In the genomic region with DNA sequence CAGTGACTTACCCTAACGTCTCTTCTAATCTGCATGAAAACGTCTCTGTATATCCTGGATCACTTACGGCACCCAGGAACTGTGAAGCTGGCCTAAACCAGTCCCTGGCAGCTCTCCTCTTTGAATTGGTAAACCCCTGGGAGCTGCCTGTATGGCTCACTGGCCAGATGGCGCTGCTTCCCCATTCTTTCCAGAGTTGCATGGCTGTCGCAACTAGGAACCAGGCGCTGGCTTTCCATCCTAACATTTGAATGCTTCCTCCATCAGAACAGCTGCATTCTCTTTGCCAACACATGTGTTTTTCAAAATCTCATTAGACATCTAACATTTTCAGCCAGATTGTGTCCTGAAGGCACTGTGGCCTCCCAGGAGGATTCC, we compare ENCODE assay signal across 8 cellular contexts. TPM values are rescaled to one million over a fixed set of nuclear protein-coding genes. Genes with fewer than 3 reads are reported as not detected.
DNase-seq lines count a peak whose midpoint lies in the region; ATAC-seq and TF ChIP-seq lines count a peak whose summit lies in the region.

No MANE protein-coding gene starts in this region.

- no peak overlapping the region for H2BK15ac ChIP-seq in mesenchymal stem cell (ENCODE audit: low read depth, poor library complexity, severe bottlenecking)

- peak overlapping the region in 1 of 2 experiments; percentile 11 for H3K4me3 ChIP-seq in mesenchymal stem cell (ENCODE audit: insufficient read depth in 1 of 2, low read depth in 1 of 2, low read length in 2 of 2)

- H4K8ac ChIP-seq in mesenchymal stem cell (ENCODE audit: low read length) = no peak overlapping the region

- H3K4me2 ChIP-seq in mesenchymal stem cell (ENCODE audit: low read length, poor library complexity, severe bottlenecking) = no peak overlapping the region

- H3K23ac ChIP-seq in mesenchymal stem cell (ENCODE audit: low read length in 2 of 2) = no peak overlapping the region

- H2BK5ac ChIP-seq in mesenchymal stem cell (ENCODE audit: low read depth, low read length, poor library complexity, severe bottlenecking) = no peak overlapping the region

- H3K36me3 ChIP-seq in mesenchymal stem cell (ENCODE audit: control insufficient read depth in 1 of 2, insufficient read depth in 2 of 2, low read depth in 1 of 2, low read length in 2 of 2) = peaks cover 0 to 3% of the 10 kb centered on the region in 2 experiments

- H3K9ac ChIP-seq in mesenchymal stem cell (ENCODE audit: low read length) = peak overlapping the region; percentile 81

- TF ChIP-seq CTCF in C4-2B (conservative IDR thresholded peaks at IDR 0.05) (peak; percentile 21), activated B cell treated with CpG ODN at 0.5 μM for 24 hours (IDR thresholded peaks at IDR 0.05) (no peak)

- H3K4me1 Mint-ChIP-seq in activated B cell treated with CpG ODN at 0.5 μM for 24 hours = peaks cover 61% of the 10 kb centered on the region
- peaks cover 0 to 16% (median 2%) of the 10 kb centered on the region in 3 donors for H3K4me1 Mint-ChIP-seq in T-cell

- no peaks in the 10 kb centered on the region for H3K27me3 Mint-ChIP-seq in activated B cell treated with CpG ODN at 0.5 μM for 24 hours
- H3K27me3 Mint-ChIP-seq in T-cell = peaks cover 5 to 6% of the 10 kb centered on the region in 2 donors

- H4K91ac ChIP-seq in mesenchymal stem cell (ENCODE audit: low read length) = no peak overlapping the region

- POLR2A ChIA-PET in activated B cell treated with CpG ODN at 0.5 μM for 24 hours (lab: Charles Lee) (interaction anchor here (0.9 to 1.4 kb wide), 3 partner anchors 297 to 1728 kb away, joined by 3 to 7 read pairs (median 3); a partner anchor contains a TSS), T-cell (lab: Charles Lee) (no interaction called here)

- DNase-seq in NCI-H1105 (lab: John Stamatoyannopoulos, UW) = peak; percentile 70
- no peak for DNase-seq in activated B cell treated with CpG ODN at 0.5 μM for 24 hours
- no peak for DNase-seq in mesenchymal stem cell
- no peak for DNase-seq in NOMO-1 treated with dmso at 0.1 percent for 144 hours (lab: John Stamatoyannopoulos, UW; ENCODE audit: unreplicated experiment)
- DNase-seq in T-cell = no peak

- peak overlapping the region; percentile 83 for H3K4me3 Mint-ChIP-seq in activated B cell treated with CpG ODN at 0.5 μM for 24 hours
- no peak overlapping the region for H3K4me3 Mint-ChIP-seq in T-cell

- H3K9me3 ChIP-seq in mesenchymal stem cell (ENCODE audit: control insufficient read depth, low read length) = no peaks in the 10 kb centered on the region

- CTCF ChIA-PET in activated B cell treated with CpG ODN at 0.5 μM for 24 hours (lab: Charles Lee) (interaction anchor here (0.8 kb wide), 1 partner anchor 52 kb away, joined by 3 read pairs; no protein-coding TSS in a partner anchor), T-cell (lab: Charles Lee) (no interaction called here)

- H2BK120ac ChIP-seq in mesenchymal stem cell (ENCODE audit: low read depth, low read length) = no peak overlapping the region

- WGBS in mesenchymal stem cell = 75% methylated on average over 6 of the region's 6 CpGs

- peak; percentile 11 for ATAC-seq in GM21576 (IDR thresholded peaks at IDR 0.05; ENCODE audit: unreplicated experiment)
- no peak for ATAC-seq in activated B cell treated with CpG ODN at 0.5 μM for 24 hours (ENCODE audit: low read depth)
- no peak for ATAC-seq in GM18520 (IDR thresholded peaks at IDR 0.05; ENCODE audit: unreplicated experiment)
- ATAC-seq in T-cell (replicated peaks in 1 of 4) = no peak

- H3K79me1 ChIP-seq in mesenchymal stem cell (replicated peaks; ENCODE audit: low read length, poor library complexity, severe bottlenecking) = no peaks in the 10 kb centered on the region

- H2BK12ac ChIP-seq in mesenchymal stem cell (ENCODE audit: low read length in 2 of 2) = no peak overlapping the region

- no peak overlapping the region for H3K14ac ChIP-seq in mesenchymal stem cell (ENCODE audit: low read length in 2 of 2)

- H3K27ac Mint-ChIP-seq in activated B cell treated with CpG ODN at 0.5 μM for 24 hours (peak overlapping the region; percentile 78), T-cell (no peak overlapping the region)

- no peak overlapping the region for H3K4ac ChIP-seq in mesenchymal stem cell (ENCODE audit: low read depth in 1 of 2, low read length in 2 of 2)

- H3K27ac ChIP-seq in C4-2B = no peak overlapping the region
- H3K27ac ChIP-seq in mesenchymal stem cell (ENCODE audit: low read length, poor library complexity, severe bottlenecking) = no peak overlapping the region

- H3K4me1 ChIP-seq in mesenchymal stem cell (ENCODE audit: control insufficient read depth, insufficient read depth, low read depth, low read length) = peaks cover 7% of the 10 kb centered on the region

- no peaks in the 10 kb centered on the region for H3K27me3 ChIP-seq in mesenchymal stem cell (ENCODE audit: control insufficient read depth in 1 of 2, insufficient read depth in 1 of 2, low read length in 2 of 2)

- no peak overlapping the region for H3K18ac ChIP-seq in mesenchymal stem cell (ENCODE audit: low read depth in 1 of 2, low read length in 2 of 2)

- no peak overlapping the region for H2AFZ ChIP-seq in mesenchymal stem cell (ENCODE audit: low read depth, low read length)

- intact Hi-C loops in activated B cell treated with CpG ODN at 0.5 μM for 24 hours (cut with micrococcal nuclease) = loop anchor here (5.0 to 10.0 kb wide), 2 partner anchors 299 to 1801 kb away; a partner anchor contains a TSS

- H3K36me3 Mint-ChIP-seq in activated B cell treated with CpG ODN at 0.5 μM for 24 hours (ENCODE audit: low read depth) = no peaks in the 10 kb centered on the region
- no peaks in the 10 kb centered on the region for H3K36me3 Mint-ChIP-seq in T-cell

- H2AK5ac ChIP-seq in mesenchymal stem cell (ENCODE audit: low read length, severe bottlenecking) = no peak overlapping the region

- no peaks in the 10 kb centered on the region for H3K9me3 Mint-ChIP-seq in activated B cell treated with CpG ODN at 0.5 μM for 24 hours
- no peaks in the 10 kb centered on the region for H3K9me3 Mint-ChIP-seq in T-cell

RNA-seq across cellular contexts. Expression of a gene that starts 8.0 kb away (rescaled TPM):
- total RNA-seq in activated B cell treated with CpG ODN at 0.5 μM for 24 hours = not detected in 2 replicates
- not detected for polyA plus RNA-seq in mesenchymal stem cell (2013, experiment 1 of 2)
- polyA plus RNA-seq in mesenchymal stem cell (2013, experiment 2 of 2) = not detected
- total RNA-seq in T-cell = not detected
